In the genomic region with DNA sequence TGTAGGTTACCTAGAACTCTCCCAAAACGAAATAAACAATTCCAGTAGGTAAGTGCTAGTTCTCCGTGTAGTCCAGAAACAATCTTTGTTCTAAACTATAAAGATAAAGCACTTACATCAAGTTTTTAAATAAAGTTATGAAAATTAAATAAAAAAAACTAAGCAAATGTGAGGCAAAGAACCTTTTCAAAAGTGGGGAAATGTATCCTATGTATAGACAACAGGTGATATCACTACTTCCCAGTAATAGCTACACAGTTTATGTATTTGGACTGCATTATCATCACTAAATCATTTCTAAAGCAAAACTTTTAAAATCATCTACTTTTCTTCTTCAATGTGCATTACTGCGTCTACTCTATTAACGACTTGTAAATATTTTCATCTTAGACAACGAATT, we compare ENCODE assay signal across 8 cellular contexts. TPM values are rescaled to one million over a fixed set of nuclear protein-coding genes. Genes with fewer than 3 reads are reported as not detected.
DNase-seq lines count a peak whose midpoint lies in the region; ATAC-seq and TF ChIP-seq lines count a peak whose summit lies in the region.

No MANE protein-coding gene starts in this region.

- no peak for TF ChIP-seq POLR2A in Peyer's patch (IDR thresholded peaks at IDR 0.05)
- no peak for TF ChIP-seq POLR2A in esophagus muscularis mucosa (IDR thresholded peaks at IDR 0.05; ENCODE audit: low read depth)
- TF ChIP-seq POLR2A in prostate gland (IDR thresholded peaks at IDR 0.05), result no peak

- no peak for TF ChIP-seq EP300 in esophagus muscularis mucosa (IDR thresholded peaks at IDR 0.05)

- no peaks in the 10 kb centered on the region; the same call in 1 of the 2 replicates for H3K36me3 ChIP-seq in GM06990 (ENCODE audit: control insufficient read depth, insufficient read depth, low read length)
- no peaks in the 10 kb centered on the region for H3K36me3 ChIP-seq in Peyer's patch
- H3K36me3 ChIP-seq in esophagus muscularis mucosa, result no peaks in the 10 kb centered on the region
- no peaks in the 10 kb centered on the region for H3K36me3 ChIP-seq in prostate gland

- 21% methylated on average over 5 of the region's 5 CpGs for WGBS in esophagus muscularis mucosa
- 14% methylated on average over 5 of the region's 5 CpGs for WGBS in prostate gland

- H3K27ac ChIP-seq in Peyer's patch (no peak overlapping the region), esophagus muscularis mucosa (replicated peaks in 1 of 4) (no peak overlapping the region), prostate gland (no peak overlapping the region)

- intact Hi-C loops in esophagus muscularis mucosa (cut with DNase I) (no loop called here), prostate gland (cut with DNase I) (no loop called here)

- H3K9me3 ChIP-seq in Peyer's patch (no peaks in the 10 kb centered on the region), esophagus muscularis mucosa (no peaks in the 10 kb centered on the region), prostate gland (no peaks in the 10 kb centered on the region)

- ATAC-seq in HG02884 (IDR thresholded peaks at IDR 0.05; ENCODE audit: unreplicated experiment), result no peak
- no peak for ATAC-seq in HG03045 (IDR thresholded peaks at IDR 0.05; ENCODE audit: unreplicated experiment)

- in situ Hi-C loops in ACHN (cut with HindIII; ENCODE audit: low pct_ligation_motif_present, low pct_unique_long_range_greater_than_20kb, low sequenced_read_pairs), result no loop called here

- H3K4me3 ChIP-seq in GM06990 (replicated peaks; ENCODE audit: low read depth, low read length) (peak overlapping the region; percentile 90), Peyer's patch (peak overlapping the region; percentile 10 to 91 (median 75)), esophagus muscularis mucosa (peak overlapping the region; percentile 81 to 92 (median 84)), prostate gland (peak overlapping the region; percentile 94)

- H3K4me1 ChIP-seq in Peyer's patch (peaks cover 0 to 53% (median 9%) of the 10 kb centered on the region in 4 donors), esophagus muscularis mucosa (peaks cover 42 to 62% (median 60%) of the 10 kb centered on the region in 4 donors), prostate gland (replicated peaks) (no peaks in the 10 kb centered on the region)

- no peak for DNase-seq in GM06990 (ENCODE audit: extremely low read depth, insufficient read length)
- DNase-seq in Peyer's patch, result no peak
- DNase-seq in esophagus muscularis mucosa (ENCODE audit: extremely low spot score), result no peak
- no peak for DNase-seq in prostate gland (ENCODE audit: low spot score)
- DNase-seq in ACHN, result no peak
- no peak for DNase-seq in DMS53 treated with DMSO at 0.1 percent for 48 hours (lab: John Stamatoyannopoulos, UW; ENCODE audit: unreplicated experiment)

- no peaks in the 10 kb centered on the region for H3K27me3 ChIP-seq in GM06990 (replicated peaks; ENCODE audit: control insufficient read depth, insufficient read depth, low read length)
- no peaks in the 10 kb centered on the region for H3K27me3 ChIP-seq in Peyer's patch
- H3K27me3 ChIP-seq in esophagus muscularis mucosa, result no peaks in the 10 kb centered on the region
- no peaks in the 10 kb centered on the region for H3K27me3 ChIP-seq in prostate gland (replicated peaks; ENCODE audit: insufficient read depth)

- TF ChIP-seq CTCF in GM06990 (IDR thresholded peaks at IDR 0.05; ENCODE audit: insufficient read depth, low read length, poor library complexity, severe bottlenecking) (no peak), Peyer's patch (IDR thresholded peaks at IDR 0.05) (no peak), esophagus muscularis mucosa (IDR thresholded peaks at IDR 0.05) (no peak), prostate gland (IDR thresholded peaks at IDR 0.05) (no peak)

RNA-seq across cellular contexts. Expression of a gene that starts 2.0 kb away (rescaled TPM):
- total RNA-seq in Peyer's patch (100 to 1,000 TPM in 1 of 4 donors, 10 to 100 TPM in 3; 65.0 to 137 (median 83.3) TPM), esophagus muscularis mucosa (10 to 100 TPM; 55.4 to 68.7 (median 61.4) TPM), prostate gland (10 to 100 TPM; 57.7 to 91.6 TPM)
